In genomic region chr5:177491429-177491945, GRCh38 we compare ENCODE assay signal across 1 cellular context.
A peak's percentile ranks its signal among the peaks of the same experiment; 100 is the strongest.
TF ChIP-seq lines count a peak whose summit lies in the region.

No MANE protein-coding gene starts in this region.

TF ChIP-seq in HepG2, 621 proteins besides CTCF, POLR2A, EP300 and RAD21 (continued from another document and continues in another):
- TF ChIP-seq, protein P1, sequence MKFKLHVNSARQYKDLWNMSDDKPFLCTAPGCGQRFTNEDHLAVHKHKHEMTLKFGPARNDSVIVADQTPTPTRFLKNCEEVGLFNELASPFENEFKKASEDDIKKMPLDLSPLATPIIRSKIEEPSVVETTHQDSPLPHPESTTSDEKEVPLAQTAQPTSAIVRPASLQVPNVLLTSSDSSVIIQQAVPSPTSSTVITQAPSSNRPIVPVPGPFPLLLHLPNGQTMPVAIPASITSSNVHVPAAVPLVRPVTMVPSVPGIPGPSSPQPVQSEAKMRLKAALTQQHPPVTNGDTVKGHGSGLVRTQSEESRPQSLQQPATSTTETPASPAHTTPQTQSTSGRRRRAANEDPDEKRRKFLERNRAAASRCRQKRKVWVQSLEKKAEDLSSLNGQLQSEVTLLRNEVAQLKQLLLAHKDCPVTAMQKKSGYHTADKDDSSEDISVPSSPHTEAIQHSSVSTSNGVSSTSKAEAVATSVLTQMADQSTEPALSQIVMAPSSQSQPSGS (CRISPR knock-in tag; IDR thresholded peaks at IDR 0.05): 0 out of 2 replicates have a peak, but pooled peaks have one; percentile 35
- TF ChIP-seq HNRNPUL1 (IDR thresholded peaks at IDR 0.05; ENCODE audit: low read depth, low read length) (no peak), ZNF720 (CRISPR knock-in tag; IDR thresholded peaks at IDR 0.05) (no peak), XBP1 (CRISPR knock-in tag; IDR thresholded peaks at IDR 0.05) (no peak), ZNF790 (CRISPR knock-in tag; IDR thresholded peaks at IDR 0.05; ENCODE audit: borderline replicate concordance) (no peak), ZNF598 (CRISPR knock-in tag; IDR thresholded peaks at IDR 0.05; ENCODE audit: borderline replicate concordance) (no peak), RXRA (CRISPR knock-in tag; IDR thresholded peaks at IDR 0.05) (0 out of 2 replicates have a peak, but pooled peaks have one; percentile 5), RBAK (CRISPR knock-in tag; IDR thresholded peaks at IDR 0.05) (no peak), ZNF672 (CRISPR knock-in tag; IDR thresholded peaks at IDR 0.05) (no peak), ATF6 (CRISPR knock-in tag; conservative IDR thresholded peaks at IDR 0.05) (no peak), ZNF10 (CRISPR knock-in tag; IDR thresholded peaks at IDR 0.05; ENCODE audit: borderline replicate concordance, low read depth) (no peak), IKZF1 (IDR thresholded peaks at IDR 0.05) (no peak), NRL (CRISPR knock-in tag; IDR thresholded peaks at IDR 0.05; ENCODE audit: borderline replicate concordance) (no peak), YEATS2 (CRISPR knock-in tag; IDR thresholded peaks at IDR 0.05; ENCODE audit: borderline replicate concordance) (no peak), ZNF510 (CRISPR knock-in tag; IDR thresholded peaks at IDR 0.05; ENCODE audit: low read depth) (no peak), ZIK1 (CRISPR knock-in tag; IDR thresholded peaks at IDR 0.05; ENCODE audit: borderline replicate concordance, low read depth) (no peak), ADNP (CRISPR knock-in tag; IDR thresholded peaks at IDR 0.05) (no peak), ZNF343 (CRISPR knock-in tag; IDR thresholded peaks at IDR 0.05) (no peak), ERF (CRISPR knock-in tag; IDR thresholded peaks at IDR 0.05) (0 out of 2 replicates have a peak, but pooled peaks have one; percentile 28), ZNF761 (CRISPR knock-in tag; conservative IDR thresholded peaks at IDR 0.05) (no peak), ZNF30 (CRISPR knock-in tag; IDR thresholded peaks at IDR 0.05) (no peak), KDM2A (CRISPR knock-in tag; IDR thresholded peaks at IDR 0.05; ENCODE audit: borderline replicate concordance, low read depth) (peak; percentile 42; the same call in 1 of the 2 replicates), SAP130 (CRISPR knock-in tag; IDR thresholded peaks at IDR 0.05; ENCODE audit: low read depth) (peak; percentile 37; the same call in 1 of the 2 replicates), PPARG (CRISPR knock-in tag; conservative IDR thresholded peaks at IDR 0.05) (0 out of 2 replicates have a peak, but pooled peaks have one; percentile 23), STAG1 (CRISPR knock-in tag; IDR thresholded peaks at IDR 0.05) (peak; percentile 64), HOXA5 (CRISPR knock-in tag; IDR thresholded peaks at IDR 0.05) (no peak), SMAD3 (CRISPR knock-in tag; IDR thresholded peaks at IDR 0.05) (no peak), AHDC1 (CRISPR knock-in tag; IDR thresholded peaks at IDR 0.05; ENCODE audit: borderline replicate concordance) (no peak), ZFP1 (CRISPR knock-in tag; IDR thresholded peaks at IDR 0.05) (no peak), ZNF674 (CRISPR knock-in tag; IDR thresholded peaks at IDR 0.05; ENCODE audit: low read depth) (no peak), USF2 (IDR thresholded peaks at IDR 0.05; ENCODE audit: low read depth, low read length) (no peak), USF2 (CRISPR knock-in tag; IDR thresholded peaks at IDR 0.05; ENCODE audit: borderline replicate concordance) (no peak), ZNF670 (CRISPR knock-in tag; IDR thresholded peaks at IDR 0.05; ENCODE audit: borderline replicate concordance) (no peak), NFKBIZ (CRISPR knock-in tag; IDR thresholded peaks at IDR 0.05) (no peak), XRCC5 (optimal IDR thresholded peaks at IDR 0.05; ENCODE audit: low read length) (peak; percentile 93), ZSCAN20 (CRISPR knock-in tag; IDR thresholded peaks at IDR 0.05; ENCODE audit: borderline replicate concordance) (no peak), ZBTB1 (CRISPR knock-in tag; IDR thresholded peaks at IDR 0.05; ENCODE audit: borderline replicate concordance) (no peak), ZXDC (CRISPR knock-in tag; IDR thresholded peaks at IDR 0.05) (no peak), SRSF1 (optimal IDR thresholded peaks at IDR 0.05; ENCODE audit: low read depth, low read length) (peak; percentile 65), KLF12 (CRISPR knock-in tag; IDR thresholded peaks at IDR 0.05; ENCODE audit: borderline replicate concordance) (peak; percentile 94), MZF1 (CRISPR knock-in tag; IDR thresholded peaks at IDR 0.05; ENCODE audit: borderline replicate concordance) (no peak), PRDM4 (CRISPR knock-in tag; IDR thresholded peaks at IDR 0.05; ENCODE audit: borderline replicate concordance) (no peak), E2F5 (CRISPR knock-in tag; conservative IDR thresholded peaks at IDR 0.05) (no peak), ZSCAN30 (CRISPR knock-in tag; IDR thresholded peaks at IDR 0.05) (no peak), ZFP37 (CRISPR knock-in tag; IDR thresholded peaks at IDR 0.05; ENCODE audit: borderline replicate concordance) (no peak)
- TF ChIP-seq, protein P2, sequence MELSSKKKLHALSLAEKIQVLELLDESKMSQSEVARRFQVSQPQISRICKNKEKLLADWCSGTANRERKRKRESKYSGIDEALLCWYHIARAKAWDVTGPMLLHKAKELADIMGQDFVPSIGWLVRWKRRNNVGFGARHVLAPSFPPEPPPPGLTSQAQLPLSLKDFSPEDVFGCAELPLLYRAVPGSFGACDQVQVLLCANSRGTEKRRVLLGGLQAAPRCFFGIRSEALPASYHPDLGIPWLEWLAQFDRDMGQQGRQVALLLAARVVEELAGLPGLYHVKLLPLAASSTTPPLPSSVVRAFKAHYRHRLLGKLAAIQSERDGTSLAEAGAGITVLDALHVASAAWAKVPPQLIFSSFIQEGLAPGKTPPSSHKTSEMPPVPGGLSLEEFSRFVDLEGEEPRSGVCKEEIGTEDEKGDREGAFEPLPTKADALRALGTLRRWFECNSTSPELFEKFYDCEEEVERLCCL (CRISPR knock-in tag; IDR thresholded peaks at IDR 0.05; ENCODE audit: borderline replicate concordance): no peak
- TF ChIP-seq, protein P3, sequence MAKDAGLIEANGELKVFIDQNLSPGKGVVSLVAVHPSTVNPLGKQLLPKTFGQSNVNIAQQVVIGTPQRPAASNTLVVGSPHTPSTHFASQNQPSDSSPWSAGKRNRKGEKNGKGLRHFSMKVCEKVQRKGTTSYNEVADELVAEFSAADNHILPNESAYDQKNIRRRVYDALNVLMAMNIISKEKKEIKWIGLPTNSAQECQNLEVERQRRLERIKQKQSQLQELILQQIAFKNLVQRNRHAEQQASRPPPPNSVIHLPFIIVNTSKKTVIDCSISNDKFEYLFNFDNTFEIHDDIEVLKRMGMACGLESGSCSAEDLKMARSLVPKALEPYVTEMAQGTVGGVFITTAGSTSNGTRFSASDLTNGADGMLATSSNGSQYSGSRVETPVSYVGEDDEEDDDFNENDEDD (CRISPR knock-in tag; IDR thresholded peaks at IDR 0.05; ENCODE audit: borderline replicate concordance): no peak
